In genomic region chr12:89225401-89225800, GRCh38 we compare ENCODE assay signal across 9 cellular contexts.
DNase-seq lines count a peak whose midpoint lies in the region; ATAC-seq, FAIRE-seq and TF ChIP-seq lines count a peak whose summit lies in the region.
"Had no signal": no experiment of that assay in that cellular context is flagged by ENCODE, and none has a peak within 500 bp of the region (broad histone marks: within the 10 kb centered on the region; RNA-seq: fewer than 3 reads in every experiment).

No MANE protein-coding gene starts in this region.

- intact Hi-C loops in Caco-2 (cut with micrococcal nuclease; ENCODE audit: unreplicated experiment) (no loop called here), stomach (cut with DNase I; ENCODE audit: low total_unique reads) (no loop called here)

- H3K9me3 Mint-ChIP-seq in Caco-2 (ENCODE audit: unreplicated experiment) (no peaks in the 10 kb centered on the region), astrocyte (ENCODE audit: unreplicated experiment) (peaks cover 5% of the 10 kb centered on the region)
- H3K9me3 Mint-ChIP-seq in T-helper 1 cell treated with Interleukin-12 subunit alpha and Interleukin-12 subunit beta and Interleukin-4 antibody, amounts not matched to agents 30 μg/mL and 1 μg/mL, for 36 hours, result peaks cover 7% of the 10 kb centered on the region

- H3K27ac ChIP-seq in astrocyte (ENCODE audit: low read depth, low read length) (peak overlapping the region; percentile 36), muscle layer of duodenum (ENCODE audit: low read length) (peak overlapping the region; percentile 14), stomach (peak overlapping the region; percentile 21 to 62 (median 49))

- CTCF ChIA-PET in Caco-2 (lab: Charles Lee), result interaction anchor here (0.7 kb wide), 1 partner anchor 46 kb away, joined by 3 read pairs; no protein-coding TSS in a partner anchor

- POLR2A ChIA-PET in Caco-2 (lab: Charles Lee), result interaction anchor here (0.6 to 1.2 kb wide), 2 partner anchors 127 to 662 kb away, joined by 3 to 5 read pairs; partner anchors contain the start of gene DUSP6

- no peaks in the 10 kb centered on the region for H3K9me3 ChIP-seq in Caco-2
- H3K9me3 ChIP-seq in astrocyte (ENCODE audit: insufficient read depth, low read depth, low read length), result no peaks in the 10 kb centered on the region
- H3K9me3 ChIP-seq in muscle layer of duodenum (ENCODE audit: control insufficient read depth in 1 of 2, low read length in 2 of 2), result no peaks in the 10 kb centered on the region
- no peaks in the 10 kb centered on the region for H3K9me3 ChIP-seq in stomach

- no peak for TF ChIP-seq POLR2A in stomach (IDR thresholded peaks at IDR 0.05)

- H3K36me3 Mint-ChIP-seq in Caco-2 (ENCODE audit: insufficient read depth, unreplicated experiment), result peaks cover 6% of the 10 kb centered on the region
- H3K36me3 Mint-ChIP-seq in T-helper 1 cell treated with Interleukin-12 subunit alpha and Interleukin-12 subunit beta and Interleukin-4 antibody, amounts not matched to agents 30 μg/mL and 1 μg/mL, for 36 hours (ENCODE audit: low read depth), result peaks cover 13% of the 10 kb centered on the region
- H3K36me3 Mint-ChIP-seq in astrocyte (ENCODE audit: low read depth, unreplicated experiment), result no peaks in the 10 kb centered on the region

- no peak for FAIRE-seq in astrocyte (lab: Jason Lieb, UNC)
- FAIRE-seq: GM18507 had no signal

- H3K27me3 Mint-ChIP-seq in Caco-2 (ENCODE audit: insufficient read depth, unreplicated experiment) (no peaks in the 10 kb centered on the region), astrocyte (ENCODE audit: low read depth, unreplicated experiment) (no peaks in the 10 kb centered on the region)
- H3K27me3 Mint-ChIP-seq in T-helper 1 cell treated with Interleukin-12 subunit alpha and Interleukin-12 subunit beta and Interleukin-4 antibody, amounts not matched to agents 30 μg/mL and 1 μg/mL, for 36 hours (ENCODE audit: low read depth), result no peaks in the 10 kb centered on the region

- H3K36me3 ChIP-seq in Caco-2 (ENCODE audit: control insufficient read depth, insufficient read depth, low read length), result no peaks in the 10 kb centered on the region
- no peaks in the 10 kb centered on the region for H3K36me3 ChIP-seq in astrocyte (ENCODE audit: insufficient read depth, low read length)
- no peaks in the 10 kb centered on the region for H3K36me3 ChIP-seq in muscle layer of duodenum (ENCODE audit: control insufficient read depth in 1 of 2, insufficient read depth in 2 of 2, low read length in 2 of 2)
- H3K36me3 ChIP-seq in stomach, result no peaks in the 10 kb centered on the region

- peak overlapping the region; percentile 72 for H3K4me2 ChIP-seq in astrocyte (ENCODE audit: low read length)

- no peak overlapping the region for H3K4me3 ChIP-seq in Caco-2 (ENCODE audit: low read depth, low read length)
- no peak overlapping the region for H3K4me3 ChIP-seq in astrocyte (ENCODE audit: insufficient read depth, low read depth, low read length)
- H3K4me3 ChIP-seq in muscle layer of duodenum (ENCODE audit: low read depth in 1 of 2, low read length in 2 of 2), result no peak overlapping the region
- no peak overlapping the region for H3K4me3 ChIP-seq in stomach

- no TSS peak for BruUV-seq in Caco-2 (replicated peaks; lab: Mats Ljungman, UMichigan)

- TF ChIP-seq CTCF in Caco-2 (IDR thresholded peaks at IDR 0.05; ENCODE audit: insufficient read depth in 1 of 2, low read depth in 1 of 2, low read length in 1 of 2, severe bottlenecking in 1 of 2, unreplicated experiment in 1 of 2), result no peak
- no peak for TF ChIP-seq CTCF in astrocyte (IDR thresholded peaks at IDR 0.05; ENCODE audit: insufficient read depth, low read depth, low read length)
- no peak for TF ChIP-seq CTCF in stomach (IDR thresholded peaks at IDR 0.05)

- ATAC-seq in HG02678 (IDR thresholded peaks at IDR 0.05; ENCODE audit: unreplicated experiment), result peak; percentile 16
- ATAC-seq in GM18909 (IDR thresholded peaks at IDR 0.05; ENCODE audit: poor library complexity, unreplicated experiment), result no peak

- H3K4me1 Mint-ChIP-seq in Caco-2 (ENCODE audit: low read depth, unreplicated experiment) (peaks cover 17% of the 10 kb centered on the region), astrocyte (ENCODE audit: low read depth, unreplicated experiment) (peaks cover 39% of the 10 kb centered on the region)
- H3K4me1 Mint-ChIP-seq in T-helper 1 cell treated with Interleukin-12 subunit alpha and Interleukin-12 subunit beta and Interleukin-4 antibody, amounts not matched to agents 30 μg/mL and 1 μg/mL, for 36 hours (ENCODE audit: low read depth), result peaks cover 65% of the 10 kb centered on the region

- TF ChIP-seq EP300 in stomach (IDR thresholded peaks at IDR 0.05), result no peak

- DNase-seq in Caco-2 (no peak), astrocyte (ENCODE audit: low read depth) (peak; percentile 75), stomach (no peak), DMS 273 (lab: John Stamatoyannopoulos, UW; ENCODE audit: unreplicated experiment) (no peak)

- WGBS in stomach, 5 donors, result 58 to 75% (median 67%) methylated on average over 5 of the region's 5 CpGs

- H3K27ac Mint-ChIP-seq in Caco-2 (ENCODE audit: unreplicated experiment) (peak overlapping the region; percentile 78), astrocyte (ENCODE audit: unreplicated experiment) (peak overlapping the region; percentile 60)
- peak overlapping the region; percentile 98 for H3K27ac Mint-ChIP-seq in T-helper 1 cell treated with Interleukin-12 subunit alpha and Interleukin-12 subunit beta and Interleukin-4 antibody, amounts not matched to agents 30 μg/mL and 1 μg/mL, for 36 hours

- peak overlapping the region; percentile 50 for H2AFZ ChIP-seq in astrocyte (ENCODE audit: low read depth, low read length)

- H4K20me1 ChIP-seq in astrocyte (ENCODE audit: insufficient read depth, low read length), result no peaks in the 10 kb centered on the region

- H3K9ac ChIP-seq in astrocyte (ENCODE audit: low read length), result peak overlapping the region; percentile 31

- H3K27me3 ChIP-seq in Caco-2 (replicated peaks; ENCODE audit: control insufficient read depth, insufficient read depth, low read length), result no peaks in the 10 kb centered on the region
- H3K27me3 ChIP-seq in astrocyte (ENCODE audit: insufficient read depth, low read length), result no peaks in the 10 kb centered on the region
- no peaks in the 10 kb centered on the region for H3K27me3 ChIP-seq in muscle layer of duodenum (ENCODE audit: low read depth, low read length)
- H3K27me3 ChIP-seq in stomach, result no peaks in the 10 kb centered on the region

- H3K79me2 ChIP-seq in astrocyte (ENCODE audit: insufficient read depth, low read length), result no peaks in the 10 kb centered on the region

- H3K4me3 Mint-ChIP-seq in Caco-2 (ENCODE audit: unreplicated experiment) (peak overlapping the region; percentile 11), astrocyte (ENCODE audit: unreplicated experiment) (no peak overlapping the region)
- peak overlapping the region; percentile 59 for H3K4me3 Mint-ChIP-seq in T-helper 1 cell treated with Interleukin-12 subunit alpha and Interleukin-12 subunit beta and Interleukin-4 antibody, amounts not matched to agents 30 μg/mL and 1 μg/mL, for 36 hours

- H3K4me1 ChIP-seq in Caco-2 (peaks cover 13% of the 10 kb centered on the region), astrocyte (ENCODE audit: insufficient read depth, low read length) (peaks cover 10% of the 10 kb centered on the region), muscle layer of duodenum (ENCODE audit: control insufficient read depth in 1 of 2, insufficient read depth in 2 of 2, low read length in 2 of 2) (peaks cover 0 to 8% of the 10 kb centered on the region in 2 donors), stomach (peaks cover 9 to 17% (median 12%) of the 10 kb centered on the region in 4 donors)
